ENCODE assay signal across 8 cellular contexts in the genomic region with DNA sequence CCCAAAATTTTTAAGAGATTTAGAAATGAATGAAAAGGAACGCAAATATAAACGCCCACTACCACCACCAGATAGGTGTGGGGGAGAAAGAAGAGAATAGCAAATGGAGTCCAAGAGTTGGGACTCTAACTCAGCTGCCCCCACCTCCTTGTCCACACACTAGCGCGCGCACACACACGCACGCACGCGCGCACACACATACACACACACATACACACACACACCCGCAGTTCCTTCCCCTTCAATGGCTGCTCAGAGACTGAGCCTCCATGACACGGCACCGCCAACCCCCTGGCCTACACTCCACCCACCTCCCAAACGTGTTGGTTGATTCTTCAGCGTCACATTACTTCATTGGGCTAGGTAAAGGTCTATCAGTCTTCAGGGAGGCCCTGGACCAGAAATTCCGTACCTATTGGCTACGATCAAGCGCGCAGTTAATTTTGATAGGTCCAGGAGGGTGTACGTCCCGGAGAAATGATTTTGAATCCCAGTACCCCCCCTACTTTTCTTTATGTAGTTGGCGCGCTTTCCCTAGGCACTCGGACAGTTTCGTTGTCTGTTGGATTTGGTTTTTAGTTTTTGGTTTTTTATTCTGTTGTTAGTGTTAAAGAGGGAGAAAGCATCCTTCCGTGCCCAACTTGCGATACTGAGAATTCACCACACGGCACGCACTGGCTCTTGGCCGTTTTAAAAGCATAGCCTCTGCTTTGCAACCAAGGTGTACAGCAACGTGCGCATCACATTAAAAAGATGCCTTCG. TPM values are rescaled to one million over a fixed set of nuclear protein-coding genes. Genes with fewer than 3 reads are reported as not detected.
A peak's percentile ranks its signal among the peaks of the same experiment; 100 is the strongest.
DNase-seq lines count a peak whose midpoint lies in the region; ATAC-seq lines count a peak whose summit lies in the region.

A gene (minus strand): TSS at position 261 of the 762 bp plus-strand sequence. CDS start 326 bp downstream, outside the sequence.

- DNase-seq in COLO829 (ENCODE audit: low spot score), result peak; percentile 100
- DNase-seq in HT1080 (ENCODE audit: low read depth), result peak; percentile 99
- DNase-seq in NOMO-1 (lab: John Stamatoyannopoulos, UW; ENCODE audit: unreplicated experiment in 2 of 2), result peak; percentile 99 to 100
- peak; percentile 90 to 93 (median 93) for DNase-seq in effector memory CD4-positive, alpha-beta T cell
- peak; percentile 99 to 100 for DNase-seq in lung microvascular endothelial cell (ENCODE audit: low read depth in 2 of 2)
- peak; percentile 83 to 92 (median 86) for DNase-seq in stimulated activated CD4-positive, alpha-beta T cell treated with anti-CD3 and anti-CD28 coated beads, TNF-alpha, amount 100 ng/mL, for 48 hours (ENCODE audit: low read depth in 3 of 3)

- H3K9me3 ChIP-seq in effector memory CD4-positive, alpha-beta T cell (ENCODE audit: control insufficient read depth, low read length), result no peaks in the 10 kb centered on the region

- H3K4me1 ChIP-seq in effector memory CD4-positive, alpha-beta T cell (ENCODE audit: control insufficient read depth, insufficient read depth, low read length, poor library complexity, severe bottlenecking), result peaks cover 15% of the 10 kb centered on the region

- H3K4me3 ChIP-seq in effector memory CD4-positive, alpha-beta T cell (ENCODE audit: insufficient read depth, low read depth, low read length, poor library complexity, severe bottlenecking), result peak within 1 kb of the TSS; percentile 89

- peak within 1 kb of the TSS; percentile 95 for H3K27ac ChIP-seq in effector memory CD4-positive, alpha-beta T cell (ENCODE audit: insufficient read depth, low read length, poor library complexity, severe bottlenecking)

- ATAC-seq in GM21360 (IDR thresholded peaks at IDR 0.05; ENCODE audit: unreplicated experiment), result peak; percentile 75

- CTCF ChIA-PET in activated CD8-positive, alpha-beta memory T cell treated with anti-CD3 and anti-CD28 coated beads for 36 hours (lab: Charles Lee), result no interaction called here

- H3K36me3 ChIP-seq in effector memory CD4-positive, alpha-beta T cell (ENCODE audit: control insufficient read depth, insufficient read depth, low read length), result no peaks in the 10 kb centered on the region

- no peaks in the 10 kb centered on the region for H3K27me3 ChIP-seq in effector memory CD4-positive, alpha-beta T cell (replicated peaks; ENCODE audit: control insufficient read depth, insufficient read depth, low read length, poor library complexity, severe bottlenecking)

- POLR2A ChIA-PET in activated CD8-positive, alpha-beta memory T cell treated with anti-CD3 and anti-CD28 coated beads for 36 hours (lab: Charles Lee), result interaction anchor here (0.5 to 1.0 kb wide), 8 partner anchors 19 to 348 kb away, joined by 3 to 6 read pairs (median 3); a partner anchor contains a TSS

RNA-seq across cellular contexts. Expression of the gene that starts here (rescaled TPM):
- total RNA-seq in HT1080 (2014; rRNA removed; shearing (Covaris generic)), result 24.4 and 37.7 TPM in 2 replicates
- 59.0 and 69.0 TPM in 2 replicates for polyA plus RNA-seq in HT1080 (2015; cell fraction: cytosol; rRNA removed)
- polyA plus RNA-seq in HT1080 (2015; cell fraction: nucleus; rRNA removed), result 46.5 and 48.7 TPM in 2 replicates
- total RNA-seq in activated CD8-positive, alpha-beta memory T cell treated with anti-CD3 and anti-CD28 coated beads for 36 hours, result 100 to 1,000 TPM; 161 TPM
- total RNA-seq in lung microvascular endothelial cell, result 9.7 and 17.4 TPM in 2 replicates

Comparison
In these comparisons a context has a peak if more than half of its experiments do, and no peak if none do; other contexts are left out.
1. Peak in every context shown above with its lines: DNase-seq, ATAC-seq, H3K4me3 ChIP-seq and H3K27ac ChIP-seq.